Comparison of ENCODE assay signal across 7 cellular contexts in genomic region chr18:48802543-48803428, GRCh38.
DNase-seq lines count a peak whose midpoint lies in the region; ATAC-seq and TF ChIP-seq lines count a peak whose summit lies in the region.

No MANE protein-coding gene starts in this region.

- peak; percentile 13 for ATAC-seq in mucosa of descending colon
- ATAC-seq in GM18511 (IDR thresholded peaks at IDR 0.05; ENCODE audit: unreplicated experiment), result no peak

- TF ChIP-seq POLR2A in Peyer's patch (IDR thresholded peaks at IDR 0.05), result no peak

- H3K4me1 ChIP-seq in Peyer's patch (peaks cover 0 to 28% (median 8%) of the 10 kb centered on the region in 4 donors), mucosa of descending colon (ENCODE audit: low read depth) (peaks cover 10% of the 10 kb centered on the region), subcutaneous abdominal adipose tissue (ENCODE audit: control insufficient read depth in 5 of 5, insufficient read depth in 5 of 5, low read length in 5 of 5) (peaks cover 2 to 34% (median 23%) of the 10 kb centered on the region in 5 donors)

- H3K9me3 ChIP-seq in Peyer's patch (no peaks in the 10 kb centered on the region), mucosa of descending colon (no peaks in the 10 kb centered on the region), subcutaneous abdominal adipose tissue (ENCODE audit: control insufficient read depth in 5 of 5, low read length in 5 of 5) (no peaks in the 10 kb centered on the region)

- no peak overlapping the region for H3K4me3 ChIP-seq in Peyer's patch
- no peak overlapping the region for H3K4me3 ChIP-seq in mucosa of descending colon
- H3K4me3 ChIP-seq in subcutaneous abdominal adipose tissue (ENCODE audit: low read depth in 1 of 5, low read length in 5 of 5), result no peak overlapping the region

- TF ChIP-seq CTCF in Peyer's patch (IDR thresholded peaks at IDR 0.05) (no peak), mucosa of descending colon (IDR thresholded peaks at IDR 0.05) (no peak)

- H3K36me3 ChIP-seq in Peyer's patch (no peaks in the 10 kb centered on the region), mucosa of descending colon (ENCODE audit: low read depth) (no peaks in the 10 kb centered on the region), subcutaneous abdominal adipose tissue (ENCODE audit: control insufficient read depth in 5 of 5, insufficient read depth in 5 of 5, low read length in 5 of 5) (peaks cover 0 to 64% (median 52%) of the 10 kb centered on the region in 5 donors)

- H3K27me3 ChIP-seq in Peyer's patch (no peaks in the 10 kb centered on the region), subcutaneous abdominal adipose tissue (ENCODE audit: control insufficient read depth in 5 of 5, insufficient read depth in 4 of 5, low read length in 5 of 5) (no peaks in the 10 kb centered on the region)

- intact Hi-C loops in mucosa of descending colon (cut with DNase I, micrococcal nuclease), result no loop called here

- peak overlapping the region in 3 of 4 donors; percentile 23 to 81 (median 63) for H3K27ac ChIP-seq in Peyer's patch
- H3K27ac ChIP-seq in subcutaneous abdominal adipose tissue (ENCODE audit: low read depth, low read length), result peak overlapping the region; percentile 41

- peak in 1 of 3 donors; percentile 47 for DNase-seq in Peyer's patch
- DNase-seq in cerebellar cortex (ENCODE audit: low spot score), result peak; percentile 60
- peak in 1 of 3 donors; percentile 23 for DNase-seq in mucosa of descending colon
- DNase-seq in DMS153 treated with DMSO at 0.1 percent for 48 hours (lab: John Stamatoyannopoulos, UW; ENCODE audit: unreplicated experiment), result no peak
- no peak for DNase-seq in HK-2 (ENCODE audit: unreplicated experiment)

- peak overlapping the region in 1 of 5 donors; percentile 10 for H3K9ac ChIP-seq in subcutaneous abdominal adipose tissue (ENCODE audit: low read length in 5 of 5)
